In genomic region chr16:11393366-11393765, GRCh38 we compare ENCODE assay signal across 15 cellular contexts. TPM values are rescaled to one million over a fixed set of nuclear protein-coding genes. Genes with fewer than 3 reads are reported as not detected.
DNase-seq lines count a peak whose midpoint lies in the region; ATAC-seq, FAIRE-seq and TF ChIP-seq lines count a peak whose summit lies in the region.
"Had no signal": no experiment of that assay in that cellular context is flagged by ENCODE, and none has a peak within 500 bp of the region (broad histone marks: within the 10 kb centered on the region; RNA-seq: fewer than 3 reads in every experiment).

No MANE protein-coding gene starts in this region.

- no peak overlapping the region for H2AK5ac ChIP-seq in IMR-90 (ENCODE audit: low read depth, low read length)

- H3K4me1 ChIP-seq in IMR-90 (ENCODE audit: control insufficient read depth, insufficient read depth, low read length) = peaks cover 6% of the 10 kb centered on the region; the same call in 1 of the 2 replicates
- no peaks in the 10 kb centered on the region for H3K4me1 ChIP-seq in transverse colon

- no peak overlapping the region for H4K91ac ChIP-seq in IMR-90 (ENCODE audit: insufficient read depth, low read depth, low read length)

- H3K27ac ChIP-seq in IMR-90 (ENCODE audit: insufficient read depth, low read length) (no peak overlapping the region), transverse colon (no peak overlapping the region)

- intact Hi-C loops in IMR-90 (cut with micrococcal nuclease) (loop anchor here (10.0 kb wide), 1 partner anchor 671 kb away; no protein-coding TSS in a partner anchor), posterior vena cava (cut with DNase I) (loop anchor here (10.0 kb wide), 2 partner anchors 321 to 671 kb away; no protein-coding TSS in a partner anchor), transverse colon (cut with DNase I; ENCODE audit: low total_unique reads) (loop anchor here (10.0 kb wide), 1 partner anchor 571 kb away; the partner anchor contains the start of gene TNFRSF17)

- no peak overlapping the region for H3K9ac ChIP-seq in IMR-90 (ENCODE audit: low read depth, low read length)

- DNase-seq in GM12892 (ENCODE audit: insufficient read length) = peak; percentile 14
- no peak for DNase-seq in IMR-90
- DNase-seq in glutamatergic neuron = peak; percentile 10
- peak; percentile 62 for DNase-seq in posterior vena cava (ENCODE audit: low spot score)
- DNase-seq in transverse colon = no peak
- DNase-seq in effector memory CD8-positive, alpha-beta T cell = no peak
- DNase-seq: AML-193, DMS79 treated with DMSO at 0.1 percent for 48 hours, NCI-H1417 treated with DMSO at 0.1 percent for 48 hours, NCI-H1930, NCI-H226, NCI-H524, NCI-H82 had no signal

- no peak overlapping the region for H3K14ac ChIP-seq in IMR-90 (replicated peaks; ENCODE audit: low read depth, low read length)

- H4K8ac ChIP-seq in IMR-90 (ENCODE audit: low read depth in 2 of 2, low read length in 2 of 2) = no peak overlapping the region

- no peak overlapping the region for H2AK9ac ChIP-seq in IMR-90 (replicated peaks; ENCODE audit: low read depth, low read length, poor library complexity)

- TF ChIP-seq EP300 in transverse colon (IDR thresholded peaks at IDR 0.05; ENCODE audit: low read depth) = no peak

- no CpG with 5 or more reads among the region's 11 CpGs for WGBS in IMR-90 (ENCODE audit: extremely low coverage in 2 of 2, insufficient read length in 1 of 2), 2 experiments
- WGBS in transverse colon (ENCODE audit: low coverage in 1 of 2), 2 donors = 89% methylated on average over 10 of the region's 11 CpGs; no CpG with 5 or more reads in 1 of the 2 donors

- H3K4me1 Mint-ChIP-seq in glutamatergic neuron (ENCODE audit: low read depth, unreplicated experiment) = peaks cover 12% of the 10 kb centered on the region
- H3K4me1 Mint-ChIP-seq in effector memory CD8-positive, alpha-beta T cell (ENCODE audit: low read depth in 2 of 2) = peaks cover 0 to 11% of the 10 kb centered on the region in 2 donors

- H3K4me3 ChIP-seq in IMR-90 (ENCODE audit: insufficient read depth, low read depth, low read length) = no peak overlapping the region
- H3K4me3 ChIP-seq in transverse colon = no peak overlapping the region
- H3K4me3 ChIP-seq: HAP-1 had no signal

- H4K20me1 ChIP-seq in IMR-90 (ENCODE audit: insufficient read depth, low read length) = no peaks in the 10 kb centered on the region

- H2BK120ac ChIP-seq in IMR-90 (ENCODE audit: low read depth, low read length) = no peak overlapping the region

- no peak overlapping the region for H3K56ac ChIP-seq in IMR-90 (ENCODE audit: extremely low read depth, insufficient read depth, low read length)

- H3K4ac ChIP-seq in IMR-90 (ENCODE audit: low read depth, low read length) = no peak overlapping the region

- H3K27me3 ChIP-seq in IMR-90 (ENCODE audit: control insufficient read depth, insufficient read depth, low read length) (peaks cover 2% of the 10 kb centered on the region; the same call in 1 of the 2 replicates), transverse colon (no peaks in the 10 kb centered on the region)

- no peak overlapping the region for H2BK15ac ChIP-seq in IMR-90 (ENCODE audit: low read depth, low read length)

- dilution Hi-C loops in IMR-90 (cut with HindIII; ENCODE audit: low sequenced_read_pairs, unreplicated experiment) = no loop called here

- H2BK20ac ChIP-seq in IMR-90 (ENCODE audit: low read depth, low read length) = no peak overlapping the region

- ATAC-seq in IMR-90 (ENCODE audit: low read depth) (no peak), GM21381 (IDR thresholded peaks at IDR 0.05; ENCODE audit: unreplicated experiment) (no peak)
- ATAC-seq in effector memory CD8-positive, alpha-beta T cell (replicated peaks) = no peak

- H3K27ac Mint-ChIP-seq in glutamatergic neuron (ENCODE audit: unreplicated experiment) = no peak overlapping the region
- H3K27ac Mint-ChIP-seq in effector memory CD8-positive, alpha-beta T cell = peak overlapping the region in 1 of 2 donors; percentile 35

- no peaks in the 10 kb centered on the region for H3K9me3 Mint-ChIP-seq in glutamatergic neuron (ENCODE audit: unreplicated experiment)
- H3K9me3 Mint-ChIP-seq in effector memory CD8-positive, alpha-beta T cell = no peaks in the 10 kb centered on the region

- POLR2A ChIA-PET in IMR-90 (lab: Charles Lee; ENCODE audit: unreplicated experiment) = no interaction called here

- no peaks in the 10 kb centered on the region for H3K9me1 ChIP-seq in IMR-90 (ENCODE audit: insufficient read depth, low read length)

- H3K36me3 ChIP-seq in IMR-90 (ENCODE audit: control insufficient read depth, insufficient read depth, low read length) (no peaks in the 10 kb centered on the region), transverse colon (no peaks in the 10 kb centered on the region)
- H3K36me3 ChIP-seq: HAP-1 had no signal

- TF ChIP-seq RAD21 in IMR-90 (IDR thresholded peaks at IDR 0.05; ENCODE audit: low read length) = no peak

- H3K4me2 ChIP-seq in IMR-90 (ENCODE audit: low read depth, low read length) = no peak overlapping the region

- H3K79me1 ChIP-seq in IMR-90 (ENCODE audit: low read depth in 1 of 2, low read length in 2 of 2) = no peaks in the 10 kb centered on the region

- peaks cover 11% of the 10 kb centered on the region for H3K27me3 Mint-ChIP-seq in glutamatergic neuron (ENCODE audit: unreplicated experiment)
- H3K27me3 Mint-ChIP-seq in effector memory CD8-positive, alpha-beta T cell = no peaks in the 10 kb centered on the region

- H3K36me3 Mint-ChIP-seq in glutamatergic neuron (ENCODE audit: unreplicated experiment) = no peaks in the 10 kb centered on the region
- no peaks in the 10 kb centered on the region for H3K36me3 Mint-ChIP-seq in effector memory CD8-positive, alpha-beta T cell (ENCODE audit: insufficient read depth)

- no peak overlapping the region for H3K23ac ChIP-seq in IMR-90 (ENCODE audit: low read depth, low read length)

- in situ Hi-C loops in IMR-90 (cut with MboI; ENCODE audit: low sequenced_read_pairs) = no loop called here
- in situ Hi-C loops in transverse colon (cut with MboI; ENCODE audit: low pct_ligation_motif_present in 1 of 4, low pct_unique_long_range_greater_than_20kb in 1 of 4, low sequenced_read_pairs in 3 of 4) = loop anchor here in 3 of 4 donors (10.0 to 25.0 kb wide), 4 partner anchors 131 to 669 kb away; a partner anchor contains a TSS

- TF ChIP-seq POLR2A in GM12892 (IDR thresholded peaks at IDR 0.05; ENCODE audit: low read depth, low read length) (no peak), IMR-90 (IDR thresholded peaks at IDR 0.05; ENCODE audit: low read depth, low read length) (no peak), transverse colon (IDR thresholded peaks at IDR 0.05) (no peak)

- BruUV-seq in IMR-90 (replicated peaks; lab: Mats Ljungman, UMichigan) = no TSS peak

- H2BK5ac ChIP-seq in IMR-90 (ENCODE audit: low read depth, low read length, poor library complexity, severe bottlenecking) = no peak overlapping the region

- peak overlapping the region; percentile 7 for H2AFZ ChIP-seq in IMR-90 (replicated peaks; ENCODE audit: low read length, poor library complexity)

- H4K5ac ChIP-seq in IMR-90 (ENCODE audit: low read depth, low read length) = no peak overlapping the region

- H3K18ac ChIP-seq in IMR-90 (ENCODE audit: low read depth, low read length) = no peak overlapping the region

- TF ChIP-seq CTCF in IMR-90 (conservative IDR thresholded peaks at IDR 0.05; ENCODE audit: low read depth, low read length) (no peak), glutamatergic neuron (IDR thresholded peaks at IDR 0.05; ENCODE audit: partially characterized antibody, unreplicated experiment) (no peak), transverse colon (IDR thresholded peaks at IDR 0.05) (no peak)

- no peak for FAIRE-seq in GM12892 (lab: Jason Lieb, UNC)

- H3K9me3 ChIP-seq in IMR-90 (ENCODE audit: control insufficient read depth, insufficient read depth, low read length) = no peaks in the 10 kb centered on the region
- no peaks in the 10 kb centered on the region for H3K9me3 ChIP-seq in transverse colon
- H3K9me3 ChIP-seq: HAP-1 had no signal

- CTCF ChIA-PET in IMR-90 (lab: Yijun Ruan, JAX) = no interaction called here

- H3K4me3 Mint-ChIP-seq in glutamatergic neuron (ENCODE audit: unreplicated experiment) = no peak overlapping the region
- no peak overlapping the region for H3K4me3 Mint-ChIP-seq in effector memory CD8-positive, alpha-beta T cell

TF ChIP-seq in IMR-90, 13 proteins besides CTCF, POLR2A, EP300 and RAD21:
- TF ChIP-seq SMC3 (IDR thresholded peaks at IDR 0.05; ENCODE audit: low read depth, low read length) (no peak), NFE2L2 (IDR thresholded peaks at IDR 0.05; ENCODE audit: low read depth, low read length) (no peak), BHLHE40 (IDR thresholded peaks at IDR 0.05; ENCODE audit: low read depth, low read length) (no peak), FOS (IDR thresholded peaks at IDR 0.05; ENCODE audit: low read depth, low read length) (no peak)
- TF ChIP-seq, protein P1, sequence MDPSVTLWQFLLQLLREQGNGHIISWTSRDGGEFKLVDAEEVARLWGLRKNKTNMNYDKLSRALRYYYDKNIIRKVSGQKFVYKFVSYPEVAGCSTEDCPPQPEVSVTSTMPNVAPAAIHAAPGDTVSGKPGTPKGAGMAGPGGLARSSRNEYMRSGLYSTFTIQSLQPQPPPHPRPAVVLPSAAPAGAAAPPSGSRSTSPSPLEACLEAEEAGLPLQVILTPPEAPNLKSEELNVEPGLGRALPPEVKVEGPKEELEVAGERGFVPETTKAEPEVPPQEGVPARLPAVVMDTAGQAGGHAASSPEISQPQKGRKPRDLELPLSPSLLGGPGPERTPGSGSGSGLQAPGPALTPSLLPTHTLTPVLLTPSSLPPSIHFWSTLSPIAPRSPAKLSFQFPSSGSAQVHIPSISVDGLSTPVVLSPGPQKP (IDR thresholded peaks at IDR 0.05; ENCODE audit: borderline replicate concordance, low read depth, low read length) = no peak

RNA-seq across cellular contexts. Expression of gene RMI2, which starts 48.1 kb away (rescaled TPM):
- 25.7 TPM for polyA plus RNA-seq in GM12892 (2012; ENCODE audit: missing spikeins)
- total RNA-seq in IMR-90 (2012; rRNA removed) = 3.2 and 5.8 TPM in 2 replicates
- polyA plus RNA-seq in IMR-90 (2012; rRNA removed) = 4.0 and 5.6 TPM in 2 replicates
- polyA plus RNA-seq in IMR-90 (2012; cell fraction: cytosol; rRNA removed) = 1.7 and 3.8 TPM in 2 replicates
- polyA plus RNA-seq in IMR-90 (2012; cell fraction: nucleus; rRNA removed; ENCODE audit: low replicate concordance) = 1.4 and 3.8 TPM in 2 replicates
- total RNA-seq in glutamatergic neuron (ENCODE audit: unreplicated experiment) = 4.2 TPM
- 1 to 10 TPM in 1 of 2 donors, under 1 TPM in 1; 0.67 to 1.4 TPM for total RNA-seq in posterior vena cava
- total RNA-seq in transverse colon = 1 to 10 TPM in 2 of 4 donors, not detected in 2; 2.3 to 2.9 TPM

Comparison
In these comparisons a context has a peak if more than half of its experiments do, and no peak if none do; other contexts are left out.
1. DNase-seq: peak in GM12892 (single experiment), glutamatergic neuron (single experiment) and posterior vena cava (single experiment); none in IMR-90 (single experiment), transverse colon (single experiment) and effector memory CD8-positive, alpha-beta T cell (0 of 3).